ENCODE assay signal across 8 cellular contexts in the genomic region with DNA sequence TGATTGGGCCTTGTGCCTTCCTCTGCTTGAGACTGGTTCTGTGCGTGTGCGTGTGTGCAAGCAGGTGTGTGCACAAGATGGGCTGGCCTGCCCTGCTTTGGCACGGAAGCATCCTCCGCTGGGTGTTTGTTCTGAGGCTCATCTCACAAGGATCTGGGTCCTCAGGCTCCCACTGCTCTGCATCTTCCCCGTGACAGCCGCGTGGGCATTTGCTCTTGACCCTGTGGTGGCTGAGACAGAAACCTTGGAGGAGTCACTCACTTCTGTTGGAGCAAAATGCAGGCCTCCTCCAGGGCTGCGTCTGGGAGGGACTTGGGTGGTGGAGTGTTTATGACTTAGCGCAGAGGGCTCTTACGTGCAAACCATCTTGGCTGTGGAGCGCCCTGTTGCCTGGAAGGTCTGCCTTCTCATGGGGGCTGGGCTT.
DNase-seq lines count a peak whose midpoint lies in the region; ATAC-seq and TF ChIP-seq lines count a peak whose summit lies in the region.

No MANE protein-coding gene starts in this region.

- H3K4me1 Mint-ChIP-seq in activated CD8-positive, alpha-beta memory T cell treated with anti-CD3 and anti-CD28 coated beads, Interleukin-2, amount 10 ng/mL, durations not matched to agents 7 days and 5 days: peaks cover 61% of the 10 kb centered on the region

- no peak overlapping the region for H3K4me3 Mint-ChIP-seq in activated CD8-positive, alpha-beta memory T cell treated with anti-CD3 and anti-CD28 coated beads, Interleukin-2, amount 10 ng/mL, durations not matched to agents 7 days and 5 days

- H3K27me3 ChIP-seq in gastroesophageal sphincter: no peaks in the 10 kb centered on the region

- no peaks in the 10 kb centered on the region for H3K27me3 Mint-ChIP-seq in activated CD8-positive, alpha-beta memory T cell treated with anti-CD3 and anti-CD28 coated beads, Interleukin-2, amount 10 ng/mL, durations not matched to agents 7 days and 5 days

- peak overlapping the region in 3 of 4 donors; percentile 58 to 65 (median 62) for H3K27ac ChIP-seq in gastroesophageal sphincter

- H3K36me3 ChIP-seq in gastroesophageal sphincter: no peaks in the 10 kb centered on the region

- TF ChIP-seq CTCF in gastroesophageal sphincter (IDR thresholded peaks at IDR 0.05): no peak

- no peaks in the 10 kb centered on the region for H3K9me3 ChIP-seq in gastroesophageal sphincter

- 27 to 60% methylated on average over 2 to 3 of the region's 11 CpGs for WGBS in gastroesophageal sphincter (ENCODE audit: low coverage in 1 of 2), 2 donors

- no peaks in the 10 kb centered on the region for H3K9me3 Mint-ChIP-seq in activated CD8-positive, alpha-beta memory T cell treated with anti-CD3 and anti-CD28 coated beads, Interleukin-2, amount 10 ng/mL, durations not matched to agents 7 days and 5 days (ENCODE audit: low read depth)

- TF ChIP-seq EP300 in gastroesophageal sphincter (IDR thresholded peaks at IDR 0.05): no peak

- CTCF ChIA-PET in activated CD8-positive, alpha-beta memory T cell treated with anti-CD3 and anti-CD28 coated beads, Interleukin-2, amount 10 ng/mL, durations not matched to agents 7 days and 5 days (lab: Charles Lee): no interaction called here

- DNase-seq in Jurkat, Clone E6-1 (ENCODE audit: low read depth, low spot score): no peak
- no peak for DNase-seq in activated CD8-positive, alpha-beta memory T cell treated with anti-CD3 and anti-CD28 coated beads, Interleukin-2, amount 10 ng/mL, durations not matched to agents 7 days and 5 days
- peak; percentile 40 for DNase-seq in stimulated activated CD4-positive, alpha-beta T cell treated with anti-CD3 and anti-CD28 coated beads, Interleukin-4, amount 100 ng/mL, for 1 hour
- DNase-seq in SKM-1 (lab: John Stamatoyannopoulos, UW; ENCODE audit: unreplicated experiment) (no peak), NCI-H146 treated with DMSO at 0.1 percent for 48 hours (lab: John Stamatoyannopoulos, UW; ENCODE audit: unreplicated experiment) (no peak)

- H3K4me3 ChIP-seq in Jurkat, Clone E6-1 (ENCODE audit: low read length): peak overlapping the region; percentile 29
- no peak overlapping the region for H3K4me3 ChIP-seq in gastroesophageal sphincter

- ATAC-seq in activated CD8-positive, alpha-beta memory T cell treated with anti-CD3 and anti-CD28 coated beads, Interleukin-2, amount 10 ng/mL, durations not matched to agents 7 days and 5 days: peak; percentile 16
- peak; percentile 86 for ATAC-seq in gastroesophageal sphincter
- no peak for ATAC-seq in HG02870 (IDR thresholded peaks at IDR 0.05; ENCODE audit: unreplicated experiment)
- ATAC-seq in HG02763 (IDR thresholded peaks at IDR 0.05; ENCODE audit: unreplicated experiment): no peak

- H3K27ac Mint-ChIP-seq in activated CD8-positive, alpha-beta memory T cell treated with anti-CD3 and anti-CD28 coated beads, Interleukin-2, amount 10 ng/mL, durations not matched to agents 7 days and 5 days: peak overlapping the region; percentile 58

- peaks cover 10% of the 10 kb centered on the region for H3K36me3 Mint-ChIP-seq in activated CD8-positive, alpha-beta memory T cell treated with anti-CD3 and anti-CD28 coated beads, Interleukin-2, amount 10 ng/mL, durations not matched to agents 7 days and 5 days

- peaks cover 0 to 25% (median 3%) of the 10 kb centered on the region in 3 donors for H3K4me1 ChIP-seq in gastroesophageal sphincter

- TF ChIP-seq POLR2A in gastroesophageal sphincter (IDR thresholded peaks at IDR 0.05): no peak

Comparison
In these comparisons a context has a peak if more than half of its experiments do, and no peak if none do; other contexts are left out.
1. ATAC-seq: peak in activated CD8-positive, alpha-beta memory T cell treated with anti-CD3 and anti-CD28 coated beads, Interleukin-2, amount 10 ng/mL, durations not matched to agents 7 days and 5 days (single experiment) and gastroesophageal sphincter (single experiment); none in HG02870 (single experiment) and HG02763 (single experiment).